2 cellular contexts compared by ENCODE assay signal in the genomic region with DNA sequence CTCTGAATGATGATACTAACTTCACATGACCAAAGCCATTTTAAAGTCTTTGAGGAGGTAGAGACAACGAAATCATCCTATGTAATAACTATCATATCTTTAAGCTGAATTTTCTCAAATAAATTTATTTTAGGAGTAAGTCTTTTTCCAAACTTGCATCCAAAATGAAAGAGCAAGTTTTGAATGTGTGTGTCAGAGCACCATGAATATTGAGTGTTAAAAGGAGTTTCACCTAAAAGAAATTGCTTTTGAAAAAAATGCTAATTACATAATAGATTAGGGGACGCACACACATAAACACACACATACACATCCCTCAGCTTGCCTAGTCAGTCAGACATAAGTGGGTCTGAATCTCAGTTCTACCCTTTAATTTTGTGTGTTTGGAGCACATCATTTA.
TF ChIP-seq lines count a peak whose summit lies in the region.

No MANE protein-coding gene starts in this region.

TF ChIP-seq in GM23338, 12 proteins besides CTCF, POLR2A, EP300 and RAD21:
- TF ChIP-seq, protein P1, sequence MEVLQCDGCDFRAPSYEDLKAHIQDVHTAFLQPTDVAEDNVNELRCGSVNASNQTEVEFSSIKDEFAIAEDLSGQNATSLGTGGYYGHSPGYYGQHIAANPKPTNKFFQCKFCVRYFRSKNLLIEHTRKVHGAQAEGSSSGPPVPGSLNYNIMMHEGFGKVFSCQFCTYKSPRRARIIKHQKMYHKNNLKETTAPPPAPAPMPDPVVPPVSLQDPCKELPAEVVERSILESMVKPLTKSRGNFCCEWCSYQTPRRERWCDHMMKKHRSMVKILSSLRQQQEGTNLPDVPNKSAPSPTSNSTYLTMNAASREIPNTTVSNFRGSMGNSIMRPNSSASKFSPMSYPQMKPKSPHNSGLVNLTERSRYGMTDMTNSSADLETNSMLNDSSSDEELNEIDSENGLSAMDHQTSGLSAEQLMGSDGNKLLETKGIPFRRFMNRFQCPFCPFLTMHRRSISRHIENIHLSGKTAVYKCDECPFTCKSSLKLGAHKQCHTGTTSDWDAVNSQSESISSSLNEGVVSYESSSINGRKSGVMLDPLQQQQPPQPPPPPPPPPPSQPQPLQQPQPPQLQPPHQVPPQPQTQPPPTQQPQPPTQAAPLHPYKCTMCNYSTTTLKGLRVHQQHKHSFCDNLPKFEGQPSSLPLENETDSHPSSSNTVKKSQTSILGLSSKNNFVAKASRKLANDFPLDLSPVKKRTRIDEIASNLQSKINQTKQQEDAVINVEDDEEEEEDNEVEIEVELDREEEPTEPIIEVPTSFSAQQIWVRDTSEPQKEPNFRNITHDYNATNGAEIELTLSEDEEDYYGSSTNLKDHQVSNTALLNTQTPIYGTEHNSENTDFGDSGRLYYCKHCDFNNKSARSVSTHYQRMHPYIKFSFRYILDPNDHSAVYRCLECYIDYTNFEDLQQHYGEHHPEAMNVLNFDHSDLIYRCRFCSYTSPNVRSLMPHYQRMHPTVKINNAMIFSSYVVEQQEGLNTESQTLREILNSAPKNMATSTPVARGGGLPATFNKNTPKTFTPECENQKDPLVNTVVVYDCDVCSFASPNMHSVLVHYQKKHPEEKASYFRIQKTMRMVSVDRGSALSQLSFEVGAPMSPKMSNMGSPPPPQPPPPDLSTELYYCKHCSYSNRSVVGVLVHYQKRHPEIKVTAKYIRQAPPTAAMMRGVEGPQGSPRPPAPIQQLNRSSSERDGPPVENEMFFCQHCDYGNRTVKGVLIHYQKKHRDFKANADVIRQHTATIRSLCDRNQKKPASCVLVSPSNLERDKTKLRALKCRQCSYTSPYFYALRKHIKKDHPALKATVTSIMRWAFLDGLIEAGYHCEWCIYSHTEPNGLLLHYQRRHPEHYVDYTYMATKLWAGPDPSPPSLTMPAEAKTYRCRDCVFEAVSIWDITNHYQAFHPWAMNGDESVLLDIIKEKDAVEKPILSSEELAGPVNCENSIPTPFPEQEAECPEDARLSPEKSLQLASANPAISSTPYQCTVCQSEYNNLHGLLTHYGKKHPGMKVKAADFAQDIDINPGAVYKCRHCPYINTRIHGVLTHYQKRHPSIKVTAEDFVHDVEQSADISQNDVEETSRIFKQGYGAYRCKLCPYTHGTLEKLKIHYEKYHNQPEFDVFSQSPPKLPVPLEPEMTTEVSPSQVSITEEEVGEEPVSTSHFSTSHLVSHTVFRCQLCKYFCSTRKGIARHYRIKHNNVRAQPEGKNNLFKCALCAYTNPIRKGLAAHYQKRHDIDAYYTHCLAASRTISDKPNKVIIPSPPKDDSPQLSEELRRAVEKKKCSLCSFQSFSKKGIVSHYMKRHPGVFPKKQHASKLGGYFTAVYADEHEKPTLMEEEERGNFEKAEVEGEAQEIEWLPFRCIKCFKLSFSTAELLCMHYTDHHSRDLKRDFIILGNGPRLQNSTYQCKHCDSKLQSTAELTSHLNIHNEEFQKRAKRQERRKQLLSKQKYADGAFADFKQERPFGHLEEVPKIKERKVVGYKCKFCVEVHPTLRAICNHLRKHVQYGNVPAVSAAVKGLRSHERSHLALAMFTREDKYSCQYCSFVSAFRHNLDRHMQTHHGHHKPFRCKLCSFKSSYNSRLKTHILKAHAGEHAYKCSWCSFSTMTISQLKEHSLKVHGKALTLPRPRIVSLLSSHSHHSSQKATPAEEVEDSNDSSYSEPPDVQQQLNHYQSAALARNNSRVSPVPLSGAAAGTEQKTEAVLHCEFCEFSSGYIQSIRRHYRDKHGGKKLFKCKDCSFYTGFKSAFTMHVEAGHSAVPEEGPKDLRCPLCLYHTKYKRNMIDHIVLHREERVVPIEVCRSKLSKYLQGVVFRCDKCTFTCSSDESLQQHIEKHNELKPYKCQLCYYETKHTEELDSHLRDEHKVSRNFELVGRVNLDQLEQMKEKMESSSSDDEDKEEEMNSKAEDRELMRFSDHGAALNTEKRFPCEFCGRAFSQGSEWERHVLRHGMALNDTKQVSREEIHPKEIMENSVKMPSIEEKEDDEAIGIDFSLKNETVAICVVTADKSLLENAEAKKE (CRISPR knock-in tag; IDR thresholded peaks at IDR 0.05), result no peak
- no peak for TF ChIP-seq ZNF331 (CRISPR knock-in tag; IDR thresholded peaks at IDR 0.05; ENCODE audit: low read depth)
- no peak for TF ChIP-seq JUNB (IDR thresholded peaks at IDR 0.05; ENCODE audit: unreplicated experiment)
- no peak for TF ChIP-seq ZNF114 (CRISPR knock-in tag; IDR thresholded peaks at IDR 0.05)
- no peak for TF ChIP-seq STAT1 (IDR thresholded peaks at IDR 0.05; ENCODE audit: unreplicated experiment)
- TF ChIP-seq POLR2AphosphoS5 (IDR thresholded peaks at IDR 0.05; ENCODE audit: low read depth), result no peak

TF ChIP-seq in WTC11, 78 proteins besides CTCF, POLR2A, EP300 and RAD21 (continued from another document):
- TF ChIP-seq, protein P2, sequence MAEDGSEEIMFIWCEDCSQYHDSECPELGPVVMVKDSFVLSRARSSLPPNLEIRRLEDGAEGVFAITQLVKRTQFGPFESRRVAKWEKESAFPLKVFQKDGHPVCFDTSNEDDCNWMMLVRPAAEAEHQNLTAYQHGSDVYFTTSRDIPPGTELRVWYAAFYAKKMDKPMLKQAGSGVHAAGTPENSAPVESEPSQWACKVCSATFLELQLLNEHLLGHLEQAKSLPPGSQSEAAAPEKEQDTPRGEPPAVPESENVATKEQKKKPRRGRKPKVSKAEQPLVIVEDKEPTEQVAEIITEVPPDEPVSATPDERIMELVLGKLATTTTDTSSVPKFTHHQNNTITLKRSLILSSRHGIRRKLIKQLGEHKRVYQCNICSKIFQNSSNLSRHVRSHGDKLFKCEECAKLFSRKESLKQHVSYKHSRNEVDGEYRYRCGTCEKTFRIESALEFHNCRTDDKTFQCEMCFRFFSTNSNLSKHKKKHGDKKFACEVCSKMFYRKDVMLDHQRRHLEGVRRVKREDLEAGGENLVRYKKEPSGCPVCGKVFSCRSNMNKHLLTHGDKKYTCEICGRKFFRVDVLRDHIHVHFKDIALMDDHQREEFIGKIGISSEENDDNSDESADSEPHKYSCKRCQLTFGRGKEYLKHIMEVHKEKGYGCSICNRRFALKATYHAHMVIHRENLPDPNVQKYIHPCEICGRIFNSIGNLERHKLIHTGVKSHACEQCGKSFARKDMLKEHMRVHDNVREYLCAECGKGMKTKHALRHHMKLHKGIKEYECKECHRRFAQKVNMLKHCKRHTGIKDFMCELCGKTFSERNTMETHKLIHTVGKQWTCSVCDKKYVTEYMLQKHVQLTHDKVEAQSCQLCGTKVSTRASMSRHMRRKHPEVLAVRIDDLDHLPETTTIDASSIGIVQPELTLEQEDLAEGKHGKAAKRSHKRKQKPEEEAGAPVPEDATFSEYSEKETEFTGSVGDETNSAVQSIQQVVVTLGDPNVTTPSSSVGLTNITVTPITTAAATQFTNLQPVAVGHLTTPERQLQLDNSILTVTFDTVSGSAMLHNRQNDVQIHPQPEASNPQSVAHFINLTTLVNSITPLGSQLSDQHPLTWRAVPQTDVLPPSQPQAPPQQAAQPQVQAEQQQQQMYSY (CRISPR knock-in tag; IDR thresholded peaks at IDR 0.05), result no peak
- TF ChIP-seq MYBL2 (CRISPR knock-in tag; IDR thresholded peaks at IDR 0.05), result no peak
- TF ChIP-seq ZNF512 (CRISPR knock-in tag; IDR thresholded peaks at IDR 0.05; ENCODE audit: borderline replicate concordance), result no peak
- TF ChIP-seq, protein P3, sequence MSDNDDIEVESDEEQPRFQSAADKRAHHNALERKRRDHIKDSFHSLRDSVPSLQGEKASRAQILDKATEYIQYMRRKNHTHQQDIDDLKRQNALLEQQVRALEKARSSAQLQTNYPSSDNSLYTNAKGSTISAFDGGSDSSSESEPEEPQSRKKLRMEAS (CRISPR knock-in tag; IDR thresholded peaks at IDR 0.05), result no peak
- TF ChIP-seq ZBTB21 (CRISPR knock-in tag; IDR thresholded peaks at IDR 0.05; ENCODE audit: borderline replicate concordance), result no peak
- no peak for TF ChIP-seq NFE2L1 (CRISPR knock-in tag; IDR thresholded peaks at IDR 0.05)
- TF ChIP-seq OVOL2 (CRISPR knock-in tag; IDR thresholded peaks at IDR 0.05; ENCODE audit: borderline replicate concordance), result no peak
- no peak for TF ChIP-seq ESRRA (CRISPR knock-in tag; IDR thresholded peaks at IDR 0.05; ENCODE audit: borderline replicate concordance)
- TF ChIP-seq GTF2I (CRISPR knock-in tag; conservative IDR thresholded peaks at IDR 0.05), result no peak
- no peak for TF ChIP-seq GABPB1 (CRISPR knock-in tag; IDR thresholded peaks at IDR 0.05)
- TF ChIP-seq ERG (CRISPR knock-in tag; IDR thresholded peaks at IDR 0.05), result no peak
TF ChIP-seq in WTC11: peak in this region for 0.
